ENCODE assay signal across 21 cellular contexts in the genomic region with DNA sequence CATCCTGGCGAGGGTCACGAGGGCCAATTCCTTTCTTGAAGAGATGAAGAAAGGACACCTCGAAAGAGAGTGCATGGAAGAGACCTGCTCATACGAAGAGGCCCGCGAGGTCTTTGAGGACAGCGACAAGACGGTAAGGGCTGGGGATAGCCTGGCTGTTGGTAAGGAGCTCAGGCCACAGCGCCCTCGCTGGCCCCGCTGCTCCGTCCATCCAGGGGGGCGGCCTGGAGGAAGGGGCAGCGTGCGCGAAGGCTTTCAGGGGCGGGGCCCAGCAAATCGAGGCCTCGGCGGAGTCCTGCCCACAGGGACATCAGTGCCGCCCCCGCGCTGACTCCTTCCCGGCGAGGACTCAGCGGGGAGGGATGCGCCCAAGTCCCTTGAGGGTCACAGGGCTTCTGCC. TPM values are rescaled to one million over a fixed set of nuclear protein-coding genes. Genes with fewer than 3 reads are reported as not detected.
DNase-seq lines count a peak whose midpoint lies in the region; ATAC-seq and TF ChIP-seq lines count a peak whose summit lies in the region.
"Had no signal": no experiment of that assay in that cellular context is flagged by ENCODE, and none has a peak within 500 bp of the region (broad histone marks: within the 10 kb centered on the region; RNA-seq: fewer than 3 reads in every experiment).

No MANE protein-coding gene starts in this region.

- peak in 1 of 5 donors; percentile 40 for DNase-seq in CD8-positive, alpha-beta memory T cell
- no peak for DNase-seq in central memory CD8-positive, alpha-beta T cell (ENCODE audit: low spot score in 2 of 2)
- DNase-seq in iPS-NIHi7 (ENCODE audit: extremely low spot score) (peak; percentile 61), sigmoid colon (no peak), COLO829 (ENCODE audit: low spot score) (no peak)
- DNase-seq in stimulated activated CD4-positive, alpha-beta T cell treated with anti-CD3 and anti-CD28 coated beads, Interleukin-4, amount 100 ng/mL, for 24 hours, result no peak
- DNase-seq in stimulated activated CD4-positive, alpha-beta T cell treated with anti-CD3 and anti-CD28 coated beads, Interleukin-2, amount 100 ng/mL, for 24 hours, result no peak
- DNase-seq: activated gamma-delta T cell, colonic mucosa, NCI-H187, NCI-H510A treated with DMSO at 0.1 percent for 48 hours, SHP77 had no signal

- POLR2A ChIA-PET in CD8-positive, alpha-beta memory T cell (lab: Charles Lee), result no interaction called here

- peak overlapping the region in 4 of 7 donors; percentile 25 to 51 (median 35) for H3K4me3 Mint-ChIP-seq in CD8-positive, alpha-beta memory T cell
- H3K4me3 Mint-ChIP-seq in central memory CD8-positive, alpha-beta T cell, result peak overlapping the region; percentile 3

- H3K27me3 ChIP-seq in CD8-positive, alpha-beta memory T cell (ENCODE audit: insufficient read depth, low read length, poor library complexity, severe bottlenecking), result peaks cover 4% of the 10 kb centered on the region
- H3K27me3 ChIP-seq in sigmoid colon, result peaks cover 0 to 15% (median 4%) of the 10 kb centered on the region in 3 donors
- H3K27me3 ChIP-seq: ascending aorta, colonic mucosa had no signal

- H3K27me3 Mint-ChIP-seq in CD8-positive, alpha-beta memory T cell, result peaks cover 14 to 31% of the 10 kb centered on the region in 2 donors
- H3K27me3 Mint-ChIP-seq in central memory CD8-positive, alpha-beta T cell, result peaks cover 42% of the 10 kb centered on the region

- H3K4me1 Mint-ChIP-seq in CD8-positive, alpha-beta memory T cell, result peaks cover 3 to 8% (median 5%) of the 10 kb centered on the region in 3 donors
- peaks cover 11% of the 10 kb centered on the region for H3K4me1 Mint-ChIP-seq in central memory CD8-positive, alpha-beta T cell

- ATAC-seq in central memory CD8-positive, alpha-beta T cell (replicated peaks; ENCODE audit: extremely low read depth, poor library complexity, severe bottlenecking), result no peak
- no peak for ATAC-seq in HG02588 (IDR thresholded peaks at IDR 0.05; ENCODE audit: unreplicated experiment)
- ATAC-seq: GM12878, mucosa of descending colon had no signal

- intact Hi-C loops in sigmoid colon (cut with DNase I), result no loop called here

- H3K9me3 Mint-ChIP-seq in CD8-positive, alpha-beta memory T cell, result no peaks in the 10 kb centered on the region
- H3K9me3 Mint-ChIP-seq in central memory CD8-positive, alpha-beta T cell, result no peaks in the 10 kb centered on the region

- no peak overlapping the region for H3K27ac ChIP-seq in CD8-positive, alpha-beta memory T cell (ENCODE audit: low read depth, low read length)
- no peak overlapping the region for H3K27ac ChIP-seq in sigmoid colon
- H3K27ac ChIP-seq: ascending aorta, colonic mucosa, pancreas had no signal

- H3K36me3 ChIP-seq in CD8-positive, alpha-beta memory T cell (ENCODE audit: insufficient read depth, low read length), result no peaks in the 10 kb centered on the region
- no peaks in the 10 kb centered on the region for H3K36me3 ChIP-seq in sigmoid colon
- H3K36me3 ChIP-seq: ascending aorta, colonic mucosa, HAP-1, pancreas had no signal

- H3K4me3 ChIP-seq in CD8-positive, alpha-beta memory T cell (ENCODE audit: low read length), result no peak overlapping the region
- H3K4me3 ChIP-seq in sigmoid colon, result peak overlapping the region in 3 of 4 donors; percentile 29 to 39 (median 37)
- H3K4me3 ChIP-seq: colonic mucosa, GM12878, HAP-1, mucosa of descending colon had no signal

- H3K27ac Mint-ChIP-seq in CD8-positive, alpha-beta memory T cell, result no peak overlapping the region
- no peak overlapping the region for H3K27ac Mint-ChIP-seq in central memory CD8-positive, alpha-beta T cell (ENCODE audit: low read depth)

- no peaks in the 10 kb centered on the region for H3K4me1 ChIP-seq in CD8-positive, alpha-beta memory T cell (ENCODE audit: insufficient read depth, low read length)
- H3K4me1 ChIP-seq in sigmoid colon, result peaks cover 0 to 8% (median 6%) of the 10 kb centered on the region in 4 donors
- H3K4me1 ChIP-seq: ascending aorta, colonic mucosa, HAP-1, pancreas had no signal

- no peaks in the 10 kb centered on the region for H3K36me3 Mint-ChIP-seq in CD8-positive, alpha-beta memory T cell
- peaks cover 1% of the 10 kb centered on the region for H3K36me3 Mint-ChIP-seq in central memory CD8-positive, alpha-beta T cell (ENCODE audit: insufficient read depth)

- no peak for TF ChIP-seq EP300 in sigmoid colon (IDR thresholded peaks at IDR 0.05)

- TF ChIP-seq POLR2A in sigmoid colon (IDR thresholded peaks at IDR 0.05), result no peak

- no peak for TF ChIP-seq CTCF in sigmoid colon (IDR thresholded peaks at IDR 0.05)

- no peaks in the 10 kb centered on the region for H3K9me3 ChIP-seq in CD8-positive, alpha-beta memory T cell (ENCODE audit: low read length)
- H3K9me3 ChIP-seq in sigmoid colon, result no peaks in the 10 kb centered on the region
- H3K9me3 ChIP-seq: ascending aorta, colonic mucosa, mucosa of descending colon, pancreas had no signal

- WGBS in sigmoid colon, 2 donors, result 76 to 91% methylated on average over 27 of the region's 27 CpGs

- CTCF ChIA-PET in CD8-positive, alpha-beta memory T cell (lab: Charles Lee), result no interaction called here

RNA-seq across cellular contexts. Expression of a gene that starts 6.9 kb away (rescaled TPM):
- total RNA-seq in CD8-positive, alpha-beta memory T cell, result not detected
- polyA plus RNA-seq in CD8-positive, alpha-beta memory T cell, result not detected
- total RNA-seq in sigmoid colon, result 1 to 10 TPM; 3.8 to 10.0 (median 6.8) TPM
- 1 to 10 TPM in 2 of 3 donors, not detected in 1; 2.4 to 3.0 TPM for polyA plus RNA-seq in sigmoid colon
- total RNA-seq: GM12878; T-helper 1 cell treated with Interleukin-12 subunit alpha and Interleukin-12 subunit beta and Interleukin-4 antibody, amounts not matched to agents 30 ng/mL and 1 ng/mL, for 36 hours had no signal
- polyA plus RNA-seq: GM12878 had no signal

RNA-seq across cellular contexts. Expression of a gene that starts 23.9 kb away (rescaled TPM):
- total RNA-seq in CD8-positive, alpha-beta memory T cell, result under 1 TPM; 0.22 to 0.29 TPM
- 0.14 TPM for polyA plus RNA-seq in CD8-positive, alpha-beta memory T cell
- not detected for total RNA-seq in sigmoid colon
- polyA plus RNA-seq in sigmoid colon, result under 1 TPM in 1 of 3 donors, not detected in 2; 0.36 TPM
- total RNA-seq: GM12878; T-helper 1 cell treated with Interleukin-12 subunit alpha and Interleukin-12 subunit beta and Interleukin-4 antibody, amounts not matched to agents 30 ng/mL and 1 ng/mL, for 36 hours had no signal
- polyA plus RNA-seq: GM12878 had no signal

RNA-seq across cellular contexts. Expression of a gene that starts 29.0 kb away (rescaled TPM):
- total RNA-seq in CD8-positive, alpha-beta memory T cell, result not detected
- polyA plus RNA-seq in CD8-positive, alpha-beta memory T cell, result not detected
- not detected for total RNA-seq in sigmoid colon
- polyA plus RNA-seq in sigmoid colon, result under 1 TPM in 1 of 3 donors, not detected in 2; 0.10 TPM
- total RNA-seq: ascending aorta; colonic mucosa; GM12878; kidney epithelial cell; mucosa of descending colon; pancreas; T-helper 1 cell treated with Interleukin-12 subunit alpha and Interleukin-12 subunit beta and Interleukin-4 antibody, amounts not matched to agents 30 ng/mL and 1 ng/mL, for 36 hours had no signal
- polyA plus RNA-seq: esophagus had no signal

Comparison
In these comparisons a context has a peak if more than half of its experiments do, and no peak if none do; other contexts are left out.
1. RNA of a gene that starts 6.9 kb away (total RNA-seq): 3.8 to 10.0 TPM in sigmoid colon; not detected in CD8-positive, alpha-beta memory T cell; every median in the first group is over 4 times any median in the second.